In genomic region chr16:50585331-50585776, GRCh38 we compare ENCODE assay signal across 10 cellular contexts. TPM values are rescaled to one million over a fixed set of nuclear protein-coding genes. Genes with fewer than 3 reads are reported as not detected.
DNase-seq lines count a peak whose midpoint lies in the region; ATAC-seq and TF ChIP-seq lines count a peak whose summit lies in the region.
"Had no signal": no experiment of that assay in that cellular context is flagged by ENCODE, and none has a peak within 500 bp of the region (broad histone marks: within the 10 kb centered on the region; RNA-seq: fewer than 3 reads in every experiment).

No MANE protein-coding gene starts in this region.

- no peak overlapping the region for H2BK5ac ChIP-seq in IMR-90 (ENCODE audit: low read depth, low read length, poor library complexity, severe bottlenecking)

- no peak overlapping the region for H3K4me2 ChIP-seq in IMR-90 (ENCODE audit: low read depth, low read length)

- no peaks in the 10 kb centered on the region for H3K9me1 ChIP-seq in IMR-90 (ENCODE audit: insufficient read depth, low read length)

- no peak overlapping the region for H3K27ac ChIP-seq in IMR-90 (ENCODE audit: insufficient read depth, low read length)
- peak overlapping the region; percentile 86 to 88 (median 87) for H3K27ac ChIP-seq in gastroesophageal sphincter
- peak overlapping the region; percentile 89 for H3K27ac ChIP-seq in stomach smooth muscle (ENCODE audit: low read length)

- no peak overlapping the region for H3K4ac ChIP-seq in IMR-90 (ENCODE audit: low read depth, low read length)

- H3K23ac ChIP-seq in IMR-90 (ENCODE audit: low read depth, low read length), result no peak overlapping the region

- no peak overlapping the region for H4K8ac ChIP-seq in IMR-90 (ENCODE audit: low read depth in 2 of 2, low read length in 2 of 2)

- no peaks in the 10 kb centered on the region for H3K79me1 ChIP-seq in IMR-90 (ENCODE audit: low read depth in 1 of 2, low read length in 2 of 2)

- TF ChIP-seq POLR2A in IMR-90 (IDR thresholded peaks at IDR 0.05; ENCODE audit: low read depth, low read length) (no peak), gastroesophageal sphincter (IDR thresholded peaks at IDR 0.05) (peak in 1 of 2 donors; percentile 15)

- H2AK5ac ChIP-seq in IMR-90 (ENCODE audit: low read depth, low read length), result no peak overlapping the region

- dilution Hi-C loops in IMR-90 (cut with HindIII; ENCODE audit: low sequenced_read_pairs, unreplicated experiment), result no loop called here

- H3K4me1 ChIP-seq in IMR-90 (ENCODE audit: control insufficient read depth, insufficient read depth, low read length) (no peaks in the 10 kb centered on the region), gastroesophageal sphincter (peaks cover 14 to 88% (median 32%) of the 10 kb centered on the region in 3 donors), mucosa of descending colon (ENCODE audit: low read depth) (no peaks in the 10 kb centered on the region), stomach smooth muscle (ENCODE audit: control insufficient read depth, insufficient read depth, low read length) (peaks cover 45% of the 10 kb centered on the region)

- no peak overlapping the region for H2BK120ac ChIP-seq in IMR-90 (ENCODE audit: low read depth, low read length)

- POLR2A ChIA-PET in IMR-90 (lab: Charles Lee; ENCODE audit: unreplicated experiment), result no interaction called here

- CTCF ChIA-PET in IMR-90 (lab: Yijun Ruan, JAX), result no interaction called here

- no peak overlapping the region for H3K56ac ChIP-seq in IMR-90 (ENCODE audit: extremely low read depth, insufficient read depth, low read length)

- no peak overlapping the region for H3K18ac ChIP-seq in IMR-90 (ENCODE audit: low read depth, low read length)

- H3K4me1 Mint-ChIP-seq in T-helper 2 cell treated with Interferon-gamma antibody and Interleukin-4, amounts not matched to agents 5 μg/mL and 100 μg/mL, for 36 hours (ENCODE audit: low read depth), result peaks cover 27% of the 10 kb centered on the region

- TF ChIP-seq EP300 in gastroesophageal sphincter (IDR thresholded peaks at IDR 0.05), result no peak

- DNase-seq in IMR-90 (no peak), mucosa of descending colon (peak; percentile 38 to 74 (median 58)), DMS153 treated with DMSO at 0.1 percent for 48 hours (lab: John Stamatoyannopoulos, UW; ENCODE audit: unreplicated experiment) (no peak)
- DNase-seq in T-helper 2 cell treated with Interferon-gamma antibody and Interleukin-4, amounts not matched to agents 5 μg/mL and 100 μg/mL, for 36 hours (ENCODE audit: low spot score), result no peak

- H3K36me3 ChIP-seq in IMR-90 (ENCODE audit: control insufficient read depth, insufficient read depth, low read length) (no peaks in the 10 kb centered on the region), gastroesophageal sphincter (no peaks in the 10 kb centered on the region), mucosa of descending colon (ENCODE audit: low read depth) (no peaks in the 10 kb centered on the region), stomach smooth muscle (ENCODE audit: control insufficient read depth in 2 of 2, insufficient read depth in 2 of 2, low read length in 2 of 2) (no peaks in the 10 kb centered on the region)

- H2AFZ ChIP-seq in IMR-90 (replicated peaks; ENCODE audit: low read length, poor library complexity), result peak overlapping the region; percentile 17

- peaks cover 9% of the 10 kb centered on the region for H3K36me3 Mint-ChIP-seq in T-helper 2 cell treated with Interferon-gamma antibody and Interleukin-4, amounts not matched to agents 5 μg/mL and 100 μg/mL, for 36 hours (ENCODE audit: low read depth)

- H3K9me3 ChIP-seq in IMR-90 (ENCODE audit: control insufficient read depth, insufficient read depth, low read length), result no peaks in the 10 kb centered on the region
- H3K9me3 ChIP-seq in gastroesophageal sphincter, result no peaks in the 10 kb centered on the region
- H3K9me3 ChIP-seq in mucosa of descending colon, result no peaks in the 10 kb centered on the region
- no peaks in the 10 kb centered on the region for H3K9me3 ChIP-seq in stomach smooth muscle (ENCODE audit: control insufficient read depth in 2 of 2, low read length in 2 of 2)

- WGBS in IMR-90 (ENCODE audit: extremely low coverage in 2 of 2, insufficient read length in 1 of 2), 2 experiments, result 7% methylated on average over 6 of the region's 16 CpGs; no CpG with 5 or more reads in 1 of the 2 experiments
- 20 to 27% methylated on average over 3 to 6 of the region's 16 CpGs for WGBS in gastroesophageal sphincter (ENCODE audit: low coverage in 1 of 2), 2 donors

- no peak overlapping the region for H3K4me3 ChIP-seq in IMR-90 (ENCODE audit: insufficient read depth, low read depth, low read length)
- H3K4me3 ChIP-seq in gastroesophageal sphincter, result no peak overlapping the region
- H3K4me3 ChIP-seq in mucosa of descending colon, result no peak overlapping the region
- H3K4me3 ChIP-seq in stomach smooth muscle (ENCODE audit: low read length in 2 of 2), result peak overlapping the region in 1 of 2 donors; percentile 52

- H3K9ac ChIP-seq in IMR-90 (ENCODE audit: low read depth, low read length), result no peak overlapping the region
- peak overlapping the region; percentile 61 to 75 for H3K9ac ChIP-seq in stomach smooth muscle (ENCODE audit: low read length in 2 of 2)

- H3K27me3 ChIP-seq in IMR-90 (ENCODE audit: control insufficient read depth, insufficient read depth, low read length) (peaks cover 6% of the 10 kb centered on the region), gastroesophageal sphincter (no peaks in the 10 kb centered on the region), stomach smooth muscle (ENCODE audit: control insufficient read depth in 1 of 2, insufficient read depth in 2 of 2, low read length in 2 of 2) (no peaks in the 10 kb centered on the region)

- no peak overlapping the region for H4K91ac ChIP-seq in IMR-90 (ENCODE audit: insufficient read depth, low read depth, low read length)

- H4K5ac ChIP-seq in IMR-90 (ENCODE audit: low read depth, low read length), result no peak overlapping the region

- ATAC-seq in IMR-90 (ENCODE audit: low read depth) (peak; percentile 51), gastroesophageal sphincter (peak; percentile 92), mucosa of descending colon (peak; percentile 49), HG03045 (IDR thresholded peaks at IDR 0.05; ENCODE audit: unreplicated experiment) (no peak), HG02970 (IDR thresholded peaks at IDR 0.05; ENCODE audit: low FRiP score, unreplicated experiment) (no peak)

- intact Hi-C loops in IMR-90 (cut with micrococcal nuclease), result no loop called here
- intact Hi-C loops in mucosa of descending colon (cut with DNase I, micrococcal nuclease), result no loop called here

- H3K14ac ChIP-seq in IMR-90 (replicated peaks; ENCODE audit: low read depth, low read length), result no peak overlapping the region

- in situ Hi-C loops in IMR-90 (cut with MboI; ENCODE audit: low sequenced_read_pairs), result no loop called here

- TF ChIP-seq CTCF in IMR-90 (conservative IDR thresholded peaks at IDR 0.05; ENCODE audit: low read depth, low read length) (no peak), gastroesophageal sphincter (IDR thresholded peaks at IDR 0.05) (peak in 1 of 4 experiments; percentile 22), mucosa of descending colon (IDR thresholded peaks at IDR 0.05) (no peak)

- H2BK15ac ChIP-seq in IMR-90 (ENCODE audit: low read depth, low read length), result no peak overlapping the region

- BruUV-seq in IMR-90 (replicated peaks; lab: Mats Ljungman, UMichigan), result no TSS peak

- no peak overlapping the region for H2BK20ac ChIP-seq in IMR-90 (ENCODE audit: low read depth, low read length)

- no peak overlapping the region for H2AK9ac ChIP-seq in IMR-90 (replicated peaks; ENCODE audit: low read depth, low read length, poor library complexity)

- peaks cover 11% of the 10 kb centered on the region for H3K9me3 Mint-ChIP-seq in T-helper 2 cell treated with Interferon-gamma antibody and Interleukin-4, amounts not matched to agents 5 μg/mL and 100 μg/mL, for 36 hours

- H4K20me1 ChIP-seq in IMR-90 (ENCODE audit: insufficient read depth, low read length), result no peaks in the 10 kb centered on the region

- TF ChIP-seq RAD21 in IMR-90 (IDR thresholded peaks at IDR 0.05; ENCODE audit: low read length), result no peak

- no peaks in the 10 kb centered on the region for H3K27me3 Mint-ChIP-seq in T-helper 2 cell treated with Interferon-gamma antibody and Interleukin-4, amounts not matched to agents 5 μg/mL and 100 μg/mL, for 36 hours (ENCODE audit: low read depth)
- H3K27me3 Mint-ChIP-seq: activated naive CD8-positive, alpha-beta T cell; B cell had no signal

- H3K4me3 Mint-ChIP-seq in T-helper 2 cell treated with Interferon-gamma antibody and Interleukin-4, amounts not matched to agents 5 μg/mL and 100 μg/mL, for 36 hours, result no peak overlapping the region
- H3K4me3 Mint-ChIP-seq: activated naive CD8-positive, alpha-beta T cell; B cell had no signal

- no peak overlapping the region for H3K27ac Mint-ChIP-seq in T-helper 2 cell treated with Interferon-gamma antibody and Interleukin-4, amounts not matched to agents 5 μg/mL and 100 μg/mL, for 36 hours
- H3K27ac Mint-ChIP-seq: activated naive CD8-positive, alpha-beta T cell; B cell had no signal

TF ChIP-seq in IMR-90, 13 proteins besides CTCF, POLR2A, EP300 and RAD21 (continues in another document):
- TF ChIP-seq CEBPB (IDR thresholded peaks at IDR 0.05; ENCODE audit: low read depth, low read length) (no peak), USF2 (IDR thresholded peaks at IDR 0.05; ENCODE audit: low read depth, low read length) (no peak), RCOR1 (IDR thresholded peaks at IDR 0.05; ENCODE audit: insufficient replicate concordance, low read length) (no peak), SMC3 (IDR thresholded peaks at IDR 0.05; ENCODE audit: low read depth, low read length) (no peak), MAZ (IDR thresholded peaks at IDR 0.05; ENCODE audit: borderline replicate concordance, low read depth, low read length) (no peak), MXI1 (IDR thresholded peaks at IDR 0.05; ENCODE audit: borderline replicate concordance, low read depth, low read length) (no peak), MAFK (IDR thresholded peaks at IDR 0.05; ENCODE audit: low read depth, low read length) (no peak)

RNA-seq across cellular contexts. Expression of gene NKD1, which starts 37.2 kb away (rescaled TPM):
- total RNA-seq in IMR-90 (2012; rRNA removed) (under 0.01 TPM in 1 of 2 replicates, not detected in the other), gastroesophageal sphincter (10 to 100 TPM; 27.7 to 69.2 (median 48.7) TPM), mucosa of descending colon (10 to 100 TPM in 1 of 3 donors, 1 to 10 TPM in 2; 1.6 to 28.0 (median 3.2) TPM)
- not detected in 2 replicates for polyA plus RNA-seq in IMR-90 (2012; rRNA removed)
- polyA plus RNA-seq in IMR-90 (2012; cell fraction: cytosol; rRNA removed), result 0.04 TPM in 1 of 2 replicates, not detected in the other
- polyA plus RNA-seq in IMR-90 (2012; cell fraction: nucleus; rRNA removed; ENCODE audit: low replicate concordance), result under 0.01 TPM in 1 of 2 replicates, not detected in the other

Comparison
In these comparisons a context has a peak if more than half of its experiments do, and no peak if none do; other contexts are left out.
1. ATAC-seq: peak in IMR-90 (single experiment), gastroesophageal sphincter (single experiment) and mucosa of descending colon (single experiment); none in HG03045 (single experiment) and HG02970 (single experiment).
2. DNase-seq: peak in mucosa of descending colon (3 of 3); none in IMR-90 (single experiment), DMS153 treated with DMSO at 0.1 percent for 48 hours (single experiment) and T-helper 2 cell treated with Interferon-gamma antibody and Interleukin-4, amounts not matched to agents 5 μg/mL and 100 μg/mL, for 36 hours (single experiment).